27 cellular contexts compared by ENCODE assay signal in the genomic region with DNA sequence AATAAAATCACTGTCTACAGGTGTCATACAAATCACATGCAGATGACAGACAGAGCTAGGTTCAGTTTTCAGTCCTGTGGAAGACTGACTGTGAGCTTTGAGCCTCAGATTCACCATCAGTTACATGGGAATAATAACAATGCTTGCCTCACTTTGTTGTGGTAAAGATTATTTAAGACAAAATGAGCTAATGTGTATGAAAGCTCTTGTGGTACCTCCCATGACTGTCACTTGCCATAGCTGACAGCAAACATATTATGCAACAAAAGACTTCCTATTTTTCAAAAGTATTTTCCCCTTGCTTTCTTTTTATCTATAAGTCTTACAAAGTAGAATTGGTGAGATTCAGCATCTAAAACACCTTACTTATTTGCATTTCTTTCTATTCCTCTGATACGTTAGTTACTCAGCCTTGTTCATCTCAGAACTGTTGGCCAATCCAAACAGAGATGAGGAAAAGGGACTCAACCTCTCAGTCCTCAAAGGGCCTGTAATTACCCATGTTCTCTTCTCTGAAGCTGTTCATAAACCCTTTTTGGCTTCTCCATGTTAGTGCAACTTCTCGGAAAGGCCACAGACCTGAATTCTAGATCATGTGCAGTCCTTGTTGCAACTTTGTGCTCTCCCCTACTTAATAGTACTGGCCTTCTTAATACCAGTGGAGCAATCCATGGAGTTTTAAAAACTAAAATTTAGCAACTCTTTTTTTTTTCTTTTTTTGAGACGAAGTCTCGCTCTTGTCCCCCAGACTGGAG. TPM values are rescaled to one million over a fixed set of nuclear protein-coding genes. Genes with fewer than 3 reads are reported as not detected.
A peak's percentile ranks its signal among the peaks of the same experiment; 100 is the strongest.
DNase-seq lines count a peak whose midpoint lies in the region; ATAC-seq and TF ChIP-seq lines count a peak whose summit lies in the region.
"Had no signal": no experiment of that assay in that cellular context is flagged by ENCODE, and none has a peak within 500 bp of the region (broad histone marks: within the 10 kb centered on the region; RNA-seq: fewer than 3 reads in every experiment).

No MANE protein-coding gene starts in this region.

- no peak overlapping the region for H3K4me3 Mint-ChIP-seq in stimulated activated naive CD8-positive, alpha-beta T cell treated with anti-CD3 and anti-CD28 coated beads, Interleukin-15, amount 100 ng/mL, for 72 hours
- no peak overlapping the region for H3K4me3 Mint-ChIP-seq in type B pancreatic cell
- H3K4me3 Mint-ChIP-seq: activated CD8-positive, alpha-beta T cell treated with anti-CD3 and anti-CD28 coated beads for 36 hours; central memory CD8-positive, alpha-beta T cell; T-cell had no signal

- peaks cover 0 to 7% of the 10 kb centered on the region in 2 donors for H3K9me3 Mint-ChIP-seq in stimulated activated naive CD8-positive, alpha-beta T cell treated with anti-CD3 and anti-CD28 coated beads, Interleukin-15, amount 100 ng/mL, for 72 hours
- no peaks in the 10 kb centered on the region for H3K9me3 Mint-ChIP-seq in type B pancreatic cell
- H3K9me3 Mint-ChIP-seq: central memory CD8-positive, alpha-beta T cell had no signal

- no peak overlapping the region for H3K4me3 ChIP-seq in upper lobe of right lung
- H3K4me3 ChIP-seq: esophagus muscularis mucosa, HAP-1, heart right ventricle, Peyer's patch, SJSA1, smooth muscle cell had no signal

- H3K27ac Mint-ChIP-seq in stimulated activated naive CD8-positive, alpha-beta T cell treated with anti-CD3 and anti-CD28 coated beads, Interleukin-15, amount 100 ng/mL, for 72 hours = peak overlapping the region in 1 of 2 donors; percentile 66
- no peak overlapping the region for H3K27ac Mint-ChIP-seq in type B pancreatic cell
- H3K27ac Mint-ChIP-seq: activated CD8-positive, alpha-beta T cell treated with anti-CD3 and anti-CD28 coated beads for 36 hours; T-cell had no signal

- ATAC-seq in stimulated activated naive CD8-positive, alpha-beta T cell treated with anti-CD3 and anti-CD28 coated beads, Interleukin-15, amount 100 ng/mL, for 72 hours = peak; percentile 61
- ATAC-seq in stimulated activated naive CD8-positive, alpha-beta T cell treated with anti-CD3 and anti-CD28 coated beads, Interleukin-15, Interleukin-2, amounts not matched to agents 100 U/mL and 50 U/mL, for 24 hours = no peak
- ATAC-seq in HG02610 (IDR thresholded peaks at IDR 0.05; ENCODE audit: unreplicated experiment) (peak; percentile 73), upper lobe of right lung (peak; percentile 80), HG03571 (IDR thresholded peaks at IDR 0.05; ENCODE audit: unreplicated experiment) (no peak)
- ATAC-seq: activated CD8-positive, alpha-beta T cell treated with anti-CD3 and anti-CD28 coated beads for 36 hours; heart right ventricle; left cardiac atrium had no signal

- no peaks in the 10 kb centered on the region for H3K27me3 ChIP-seq in upper lobe of right lung
- H3K27me3 ChIP-seq: esophagus muscularis mucosa, heart right ventricle, Peyer's patch, SJSA1 had no signal

- intact Hi-C loops in upper lobe of right lung (cut with DNase I) = no loop called here

- peak overlapping the region; percentile 39 for H3K27ac ChIP-seq in upper lobe of right lung
- H3K27ac ChIP-seq: esophagus muscularis mucosa, parathyroid adenoma, Peyer's patch, SJSA1 had no signal

- TF ChIP-seq CTCF in upper lobe of right lung (IDR thresholded peaks at IDR 0.05) (no peak), type B pancreatic cell (conservative IDR thresholded peaks at IDR 0.05) (no peak)

- no peaks in the 10 kb centered on the region for H3K36me3 Mint-ChIP-seq in type B pancreatic cell

- H3K4me1 Mint-ChIP-seq in stimulated activated naive CD8-positive, alpha-beta T cell treated with anti-CD3 and anti-CD28 coated beads, Interleukin-15, amount 100 ng/mL, for 72 hours = peaks cover 6% of the 10 kb centered on the region
- H3K4me1 Mint-ChIP-seq in type B pancreatic cell (ENCODE audit: unreplicated experiment) = no peaks in the 10 kb centered on the region
- H3K4me1 Mint-ChIP-seq: central memory CD8-positive, alpha-beta T cell had no signal

- H3K9me3 ChIP-seq in upper lobe of right lung = no peaks in the 10 kb centered on the region
- H3K9me3 ChIP-seq: HAP-1, Peyer's patch, SJSA1 had no signal

- no peaks in the 10 kb centered on the region for H3K27me3 Mint-ChIP-seq in stimulated activated naive CD8-positive, alpha-beta T cell treated with anti-CD3 and anti-CD28 coated beads, Interleukin-15, amount 100 ng/mL, for 72 hours
- no peaks in the 10 kb centered on the region for H3K27me3 Mint-ChIP-seq in type B pancreatic cell
- H3K27me3 Mint-ChIP-seq: activated CD8-positive, alpha-beta T cell treated with anti-CD3 and anti-CD28 coated beads for 36 hours; central memory CD8-positive, alpha-beta T cell; T-cell had no signal

- DNase-seq in stimulated activated naive CD8-positive, alpha-beta T cell treated with anti-CD3 and anti-CD28 coated beads, Interleukin-15, amount 100 ng/mL, for 72 hours = no peak
- DNase-seq in stimulated activated naive CD8-positive, alpha-beta T cell treated with anti-CD3 and anti-CD28 coated beads, Interleukin-15, Interleukin-2, amounts not matched to agents 100 U/mL and 50 U/mL, for 24 hours = no peak
- DNase-seq in OCI-M1 (lab: John Stamatoyannopoulos, UW) = peak; percentile 20
- DNase-seq in upper lobe of right lung = no peak
- DNase-seq in type B pancreatic cell (ENCODE audit: extremely low spot score, unreplicated experiment) = no peak
- no peak for DNase-seq in NCI-H2081 treated with DMSO at 0.1 percent for 48 hours (lab: John Stamatoyannopoulos, UW)
- DNase-seq: ACHN; activated CD8-positive, alpha-beta T cell treated with anti-CD3 and anti-CD28 coated beads for 36 hours; activated gamma-delta T cell; dermis blood vessel endothelial cell; foreskin melanocyte; heart right ventricle; KBM-7; left cardiac atrium; NCI-H510A treated with DMSO at 0.1 percent for 48 hours; Peyer's patch; stimulated activated CD4-positive, alpha-beta T cell treated with anti-CD3 and anti-CD28 coated beads, Interleukin-2, amount 100 ng/mL, for 24 hours; T-cell; trophoblast cell had no signal

- no peaks in the 10 kb centered on the region for H3K36me3 ChIP-seq in upper lobe of right lung
- H3K36me3 ChIP-seq: esophagus muscularis mucosa, HAP-1, heart right ventricle, Peyer's patch, SJSA1 had no signal

- no peaks in the 10 kb centered on the region for H3K4me1 ChIP-seq in upper lobe of right lung
- H3K4me1 ChIP-seq: esophagus muscularis mucosa, HAP-1, Peyer's patch, SJSA1 had no signal

RNA-seq across cellular contexts. Expression of a gene that starts 8.8 kb away (rescaled TPM):
- 25.3 TPM for total RNA-seq in upper lobe of right lung
- total RNA-seq in type B pancreatic cell (ENCODE audit: low replicate concordance) = 6.2 and 19.1 TPM in 2 replicates

Comparison
In these comparisons a context has a peak if more than half of its experiments do, and no peak if none do; other contexts are left out.
1. ATAC-seq: peak in stimulated activated naive CD8-positive, alpha-beta T cell treated with anti-CD3 and anti-CD28 coated beads, Interleukin-15, amount 100 ng/mL, for 72 hours (single experiment), HG02610 (single experiment) and upper lobe of right lung (single experiment); none in stimulated activated naive CD8-positive, alpha-beta T cell treated with anti-CD3 and anti-CD28 coated beads, Interleukin-15, Interleukin-2, amounts not matched to agents 100 U/mL and 50 U/mL, for 24 hours (single experiment) and HG03571 (single experiment).